Comparison of ENCODE assay signal across 13 cellular contexts in genomic region chr14:81594012-81594411, GRCh38.
DNase-seq lines count a peak whose midpoint lies in the region; ATAC-seq and TF ChIP-seq lines count a peak whose summit lies in the region.
"Had no signal": no experiment of that assay in that cellular context is flagged by ENCODE, and none has a peak within 500 bp of the region (broad histone marks: within the 10 kb centered on the region; RNA-seq: fewer than 3 reads in every experiment).

No MANE protein-coding gene starts in this region.

- DNase-seq in C1 segment of cervical spinal cord (lab: John Stamatoyannopoulos, UW), result peak in 10 of 14 donors; percentile 1 to 78 (median 31)
- DNase-seq in NCI-H1930 (lab: John Stamatoyannopoulos, UW), result peak; percentile 8 to 10
- peak; percentile 24 for DNase-seq in fibroblast of mammary gland (ENCODE audit: low read depth)
- peak in 1 of 3 donors; percentile 1 for DNase-seq in mucosa of descending colon
- DNase-seq in cerebellum (ENCODE audit: low spot score), result no peak
- no peak for DNase-seq in AML-193 (lab: John Stamatoyannopoulos, UW)
- DNase-seq in NCI-H187 treated with DMSO at 0.1 percent for 48 hours (lab: John Stamatoyannopoulos, UW), result no peak
- DNase-seq: activated CD4-positive, alpha-beta T cell treated with anti-CD3 and anti-CD28 coated beads for 36 hours; cerebellar nuclear complex; mammary epithelial cell; NCI-H1105 treated with DMSO at 0.1 percent for 48 hours; trophoblast cell had no signal

- ATAC-seq in mucosa of descending colon, result peak; percentile 46
- ATAC-seq in HG02885 (IDR thresholded peaks at IDR 0.05; ENCODE audit: poor library complexity, unreplicated experiment), result no peak
- ATAC-seq: activated CD4-positive, alpha-beta T cell treated with anti-CD3 and anti-CD28 coated beads for 36 hours had no signal

- intact Hi-C loops in mucosa of descending colon (cut with DNase I, micrococcal nuclease), result no loop called here

- H3K36me3 ChIP-seq in mucosa of descending colon (ENCODE audit: low read depth), result no peaks in the 10 kb centered on the region

- H3K4me1 ChIP-seq in mucosa of descending colon (ENCODE audit: low read depth), result no peaks in the 10 kb centered on the region

- no peaks in the 10 kb centered on the region for H3K9me3 ChIP-seq in mucosa of descending colon

- TF ChIP-seq CTCF in fibroblast of mammary gland (conservative IDR thresholded peaks at IDR 0.05; ENCODE audit: control insufficient read depth, insufficient read depth, low read depth, low read length) (no peak), mucosa of descending colon (IDR thresholded peaks at IDR 0.05) (no peak)

- H3K4me3 ChIP-seq in fibroblast of mammary gland (ENCODE audit: control insufficient read depth, low read depth, low read length) (no peak overlapping the region), mucosa of descending colon (no peak overlapping the region)

Comparison
In these comparisons a context has a peak if more than half of its experiments do, and no peak if none do; other contexts are left out.
1. DNase-seq: peak in C1 segment of cervical spinal cord (10 of 14), NCI-H1930 (2 of 2) and fibroblast of mammary gland (single experiment); none in cerebellum (single experiment), AML-193 (0 of 2) and NCI-H187 treated with DMSO at 0.1 percent for 48 hours (single experiment).